In genomic region chr16:73713817-73714495, GRCh38 we compare ENCODE assay signal across 9 cellular contexts.
DNase-seq lines count a peak whose midpoint lies in the region; ATAC-seq and TF ChIP-seq lines count a peak whose summit lies in the region.
"Had no signal": no experiment of that assay in that cellular context is flagged by ENCODE, and none has a peak within 500 bp of the region (broad histone marks: within the 10 kb centered on the region; RNA-seq: fewer than 3 reads in every experiment).

No MANE protein-coding gene starts in this region.

- peak; percentile 50 for TF ChIP-seq CTCF in left ventricle myocardium inferior (IDR thresholded peaks at IDR 0.05; ENCODE audit: borderline replicate concordance)

- no peak overlapping the region for H3K27ac ChIP-seq in left ventricle myocardium inferior (replicated peaks)
- H3K27ac ChIP-seq in naive thymus-derived CD4-positive, alpha-beta T cell (ENCODE audit: low read depth, low read length) = no peak overlapping the region

- no peaks in the 10 kb centered on the region for H3K4me1 ChIP-seq in left ventricle myocardium inferior
- H3K4me1 ChIP-seq in naive thymus-derived CD4-positive, alpha-beta T cell (ENCODE audit: control insufficient read depth in 2 of 2, insufficient read depth in 2 of 2, low read length in 2 of 2) = no peaks in the 10 kb centered on the region

- CTCF ChIA-PET in naive thymus-derived CD4-positive, alpha-beta T cell (lab: Charles Lee) = no interaction called here

- no peaks in the 10 kb centered on the region for H3K4me1 Mint-ChIP-seq in naive thymus-derived CD4-positive, alpha-beta T cell

- peaks cover 0 to 8% (median 0%) of the 10 kb centered on the region in 5 donors for H3K27me3 Mint-ChIP-seq in naive thymus-derived CD4-positive, alpha-beta T cell

- H3K27ac Mint-ChIP-seq in naive thymus-derived CD4-positive, alpha-beta T cell = no peak overlapping the region

- no peak overlapping the region for H3K4me3 ChIP-seq in left ventricle myocardium inferior
- no peak overlapping the region for H3K4me3 ChIP-seq in naive thymus-derived CD4-positive, alpha-beta T cell (ENCODE audit: low read length)

- intact Hi-C loops in left ventricle myocardium inferior (cut with micrococcal nuclease) (no loop called here), Right ventricle myocardium superior (cut with DNase I) (loop anchor here (10.0 kb wide), 1 partner anchor 161 kb away; no protein-coding TSS in a partner anchor)
- intact Hi-C loops in naive thymus-derived CD4-positive, alpha-beta T cell (cut with micrococcal nuclease) = no loop called here

- H3K36me3 Mint-ChIP-seq in naive thymus-derived CD4-positive, alpha-beta T cell = no peaks in the 10 kb centered on the region

- no peak overlapping the region for H3K4me3 Mint-ChIP-seq in naive thymus-derived CD4-positive, alpha-beta T cell

- no peaks in the 10 kb centered on the region for H3K27me3 ChIP-seq in left ventricle myocardium inferior (ENCODE audit: low read depth)
- no peaks in the 10 kb centered on the region for H3K27me3 ChIP-seq in naive thymus-derived CD4-positive, alpha-beta T cell (ENCODE audit: control insufficient read depth in 2 of 2, insufficient read depth in 2 of 2, low read length in 2 of 2)

- ATAC-seq in Right ventricle myocardium superior (ENCODE audit: poor library complexity) (no peak), GM21360 (IDR thresholded peaks at IDR 0.05; ENCODE audit: unreplicated experiment) (no peak), GM18861 (IDR thresholded peaks at IDR 0.05; ENCODE audit: unreplicated experiment) (no peak)
- ATAC-seq in naive thymus-derived CD4-positive, alpha-beta T cell = no peak

- peaks cover 0 to 11% (median 2%) of the 10 kb centered on the region in 11 donors for H3K9me3 Mint-ChIP-seq in naive thymus-derived CD4-positive, alpha-beta T cell

- H3K36me3 ChIP-seq in left ventricle myocardium inferior = no peaks in the 10 kb centered on the region
- no peaks in the 10 kb centered on the region for H3K36me3 ChIP-seq in naive thymus-derived CD4-positive, alpha-beta T cell (ENCODE audit: control insufficient read depth in 2 of 3, insufficient read depth in 3 of 3, low read length in 3 of 3)

- POLR2A ChIA-PET in naive thymus-derived CD4-positive, alpha-beta T cell (lab: Charles Lee) = interaction anchor here (0.8 kb wide), 1 partner anchor 63 kb away, joined by 3 read pairs; no protein-coding TSS in a partner anchor

- DNase-seq in left ventricle myocardium inferior (no peak), Right ventricle myocardium superior (no peak), RPMI7951 (ENCODE audit: low read depth) (peak; percentile 47), hypothalamus (lab: John Stamatoyannopoulos, UW) (peak in 28 of 51 donors; percentile 5 to 71 (median 26)), islet precursor cell (no peak)
- DNase-seq in naive thymus-derived CD4-positive, alpha-beta T cell = no peak
- DNase-seq: NCI-H345 had no signal

- no peaks in the 10 kb centered on the region for H3K9me3 ChIP-seq in left ventricle myocardium inferior (replicated peaks)
- no peaks in the 10 kb centered on the region for H3K9me3 ChIP-seq in naive thymus-derived CD4-positive, alpha-beta T cell (ENCODE audit: control insufficient read depth in 2 of 3, low read length in 3 of 3)

Comparison
In these comparisons a context has a peak if more than half of its experiments do, and no peak if none do; other contexts are left out.
1. DNase-seq: peak in RPMI7951 (single experiment) and hypothalamus (28 of 51); none in left ventricle myocardium inferior (single experiment), Right ventricle myocardium superior (single experiment), naive thymus-derived CD4-positive, alpha-beta T cell (0 of 9) and islet precursor cell (single experiment).